1 cellular context compared by ENCODE assay signal in the genomic region with DNA sequence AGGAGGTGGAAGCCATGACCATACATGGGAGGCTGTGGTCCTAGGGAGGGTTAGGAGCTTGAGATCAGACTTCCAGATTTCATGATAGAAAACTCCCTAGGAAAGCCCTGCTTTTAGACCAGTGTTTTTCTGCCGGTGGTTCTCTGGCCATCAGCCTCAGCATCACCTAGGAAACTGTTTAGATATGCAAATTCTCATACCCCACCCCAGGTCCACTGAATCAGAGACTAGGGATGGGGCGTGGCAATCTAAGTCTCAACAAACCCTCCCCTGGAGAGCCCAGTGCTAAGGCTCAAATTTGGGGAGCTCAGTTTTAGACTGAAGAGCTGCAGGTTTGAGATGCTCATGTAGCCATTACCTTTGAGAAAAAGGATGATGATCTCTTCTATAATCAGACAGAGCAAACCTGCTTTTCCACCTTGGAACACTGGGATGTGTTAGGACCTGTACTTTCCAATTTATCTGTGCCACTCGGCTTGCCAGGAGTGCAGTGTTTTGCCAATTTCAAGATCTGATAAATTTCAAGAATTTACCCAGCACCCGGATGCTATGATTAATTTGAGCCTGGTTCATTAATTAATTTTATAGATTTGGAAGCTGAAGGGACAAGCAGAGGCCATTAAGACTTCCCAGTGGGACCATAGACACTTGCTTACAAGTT.
TF ChIP-seq lines count a peak whose summit lies in the region.

No MANE protein-coding gene starts in this region.

TF ChIP-seq in H1, 55 proteins besides CTCF, POLR2A, EP300 and RAD21:
- no peak for TF ChIP-seq TAF1 (IDR thresholded peaks at IDR 0.05; ENCODE audit: low read depth, low read length)
- no peak for TF ChIP-seq ASH2L (IDR thresholded peaks at IDR 0.05; ENCODE audit: low read length)
- TF ChIP-seq TAF7 (optimal IDR thresholded peaks at IDR 0.05; ENCODE audit: borderline replicate concordance, low read depth, low read length) = no peak
- TF ChIP-seq SUZ12 (IDR thresholded peaks at IDR 0.05; ENCODE audit: low read length) = no peak
- no peak for TF ChIP-seq SIX5 (IDR thresholded peaks at IDR 0.05; ENCODE audit: low read depth, low read length)
- no peak for TF ChIP-seq ATF3 (IDR thresholded peaks at IDR 0.05; ENCODE audit: insufficient read depth, low read depth, low read length)
- TF ChIP-seq NANOG (IDR thresholded peaks at IDR 0.05; ENCODE audit: insufficient read depth, low read depth, low read length, poor library complexity, severe bottlenecking) = no peak
- TF ChIP-seq, protein P1, sequence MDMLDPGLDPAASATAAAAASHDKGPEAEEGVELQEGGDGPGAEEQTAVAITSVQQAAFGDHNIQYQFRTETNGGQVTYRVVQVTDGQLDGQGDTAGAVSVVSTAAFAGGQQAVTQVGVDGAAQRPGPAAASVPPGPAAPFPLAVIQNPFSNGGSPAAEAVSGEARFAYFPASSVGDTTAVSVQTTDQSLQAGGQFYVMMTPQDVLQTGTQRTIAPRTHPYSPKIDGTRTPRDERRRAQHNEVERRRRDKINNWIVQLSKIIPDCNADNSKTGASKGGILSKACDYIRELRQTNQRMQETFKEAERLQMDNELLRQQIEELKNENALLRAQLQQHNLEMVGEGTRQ (IDR thresholded peaks at IDR 0.05; ENCODE audit: low read length) = no peak
- no peak for TF ChIP-seq RNF2 (IDR thresholded peaks at IDR 0.05; ENCODE audit: borderline replicate concordance, low read depth, low read length, missing control alignments, poor library complexity, severe bottlenecking)
- no peak for TF ChIP-seq EGR1 (IDR thresholded peaks at IDR 0.05; ENCODE audit: borderline replicate concordance, low read depth, low read length)
- TF ChIP-seq ATF2 (IDR thresholded peaks at IDR 0.05; ENCODE audit: low read length) = no peak
- no peak for TF ChIP-seq GTF2F1 (IDR thresholded peaks at IDR 0.05; ENCODE audit: borderline replicate concordance, low read depth, low read length)
- TF ChIP-seq BRCA1 (IDR thresholded peaks at IDR 0.05; ENCODE audit: low read depth, low read length) = no peak
- no peak for TF ChIP-seq CTBP2 (IDR thresholded peaks at IDR 0.05; ENCODE audit: borderline replicate concordance, insufficient read depth, insufficient read length, low read length)
- TF ChIP-seq RBBP5 (IDR thresholded peaks at IDR 0.05; ENCODE audit: borderline replicate concordance, low read depth, low read length) = no peak
- no peak for TF ChIP-seq HDAC6 (IDR thresholded peaks at IDR 0.05; ENCODE audit: low read depth, low read length)
TF ChIP-seq in H1: peak in this region for 0.
